1 cellular context compared by ENCODE assay signal in genomic region chr20:45592574-45593189, GRCh38.
TF ChIP-seq lines count a peak whose summit lies in the region.

No MANE protein-coding gene starts in this region.

TF ChIP-seq in HepG2, 621 proteins besides CTCF, POLR2A, EP300 and RAD21 (continued from another document and continues in another):
- TF ChIP-seq FUBP1 (CRISPR knock-in tag; IDR thresholded peaks at IDR 0.05; ENCODE audit: borderline replicate concordance) (no peak), ZNF775 (CRISPR knock-in tag; IDR thresholded peaks at IDR 0.05; ENCODE audit: borderline replicate concordance) (no peak), PPARG (CRISPR knock-in tag; conservative IDR thresholded peaks at IDR 0.05) (peak; percentile 53; the same call in 1 of the 2 replicates), DZIP1 (CRISPR knock-in tag; IDR thresholded peaks at IDR 0.05) (no peak), SNAPC2 (CRISPR knock-in tag; IDR thresholded peaks at IDR 0.05) (0 out of 2 replicates have a peak, but pooled peaks have one; percentile 26), ARNTL (CRISPR knock-in tag; IDR thresholded peaks at IDR 0.05) (no peak), ZNF570 (CRISPR knock-in tag; IDR thresholded peaks at IDR 0.05; ENCODE audit: borderline replicate concordance) (no peak), SMC3 (IDR thresholded peaks at IDR 0.05; ENCODE audit: low read length) (peak; percentile 91; the same call in 1 of the 2 replicates), KAT8 (CRISPR knock-in tag; IDR thresholded peaks at IDR 0.05) (peak; percentile 23; the same call in 1 of the 2 replicates), CREBL2 (CRISPR knock-in tag; IDR thresholded peaks at IDR 0.05; ENCODE audit: borderline replicate concordance) (no peak), ZNF407 (CRISPR knock-in tag; IDR thresholded peaks at IDR 0.05; ENCODE audit: not compliant biosample characterization) (no peak), ZNF550 (CRISPR knock-in tag; IDR thresholded peaks at IDR 0.05; ENCODE audit: borderline replicate concordance) (no peak), ZNF629 (CRISPR knock-in tag; conservative IDR thresholded peaks at IDR 0.05) (no peak), ZNF788 (CRISPR knock-in tag; IDR thresholded peaks at IDR 0.05; ENCODE audit: borderline replicate concordance) (no peak), ZNF543 (CRISPR knock-in tag; IDR thresholded peaks at IDR 0.05) (no peak), ZNF7 (CRISPR knock-in tag; IDR thresholded peaks at IDR 0.05) (no peak), NFATC3 (CRISPR knock-in tag; IDR thresholded peaks at IDR 0.05) (no peak), CEBPG (CRISPR knock-in tag; IDR thresholded peaks at IDR 0.05) (peak; percentile 42), JARID2 (CRISPR knock-in tag; IDR thresholded peaks at IDR 0.05; ENCODE audit: insufficient replicate concordance) (no peak), REPIN1 (CRISPR knock-in tag; IDR thresholded peaks at IDR 0.05; ENCODE audit: borderline replicate concordance, low read depth) (0 out of 2 replicates have a peak, but pooled peaks have one; percentile 18), E2F2 (CRISPR knock-in tag; IDR thresholded peaks at IDR 0.05; ENCODE audit: borderline replicate concordance) (no peak), ZMAT3 (CRISPR knock-in tag; conservative IDR thresholded peaks at IDR 0.05) (no peak), PBX3 (CRISPR knock-in tag; IDR thresholded peaks at IDR 0.05; ENCODE audit: borderline replicate concordance) (no peak), ARID3A (IDR thresholded peaks at IDR 0.05; ENCODE audit: low read depth, low read length) (peak; percentile 98), GABPA (IDR thresholded peaks at IDR 0.05; ENCODE audit: low read depth, low read length) (no peak), GABPA (CRISPR knock-in tag; IDR thresholded peaks at IDR 0.05; ENCODE audit: low read depth) (no peak), ZNF784 (CRISPR knock-in tag; IDR thresholded peaks at IDR 0.05; ENCODE audit: borderline replicate concordance) (no peak), ZNF766 (CRISPR knock-in tag; IDR thresholded peaks at IDR 0.05; ENCODE audit: borderline replicate concordance) (no peak), XRCC5 (optimal IDR thresholded peaks at IDR 0.05; ENCODE audit: low read length) (peak; percentile 65), ZBTB8A (CRISPR knock-in tag; IDR thresholded peaks at IDR 0.05; ENCODE audit: borderline replicate concordance, low read depth) (no peak), DR1 (CRISPR knock-in tag; IDR thresholded peaks at IDR 0.05) (no peak), ZMYM4 (CRISPR knock-in tag; IDR thresholded peaks at IDR 0.05) (no peak), SALL2 (CRISPR knock-in tag; IDR thresholded peaks at IDR 0.05) (no peak), TRAFD1 (CRISPR knock-in tag; IDR thresholded peaks at IDR 0.05; ENCODE audit: borderline replicate concordance) (no peak), ZBTB26 (CRISPR knock-in tag; IDR thresholded peaks at IDR 0.05; ENCODE audit: borderline replicate concordance) (no peak)
